In the genomic region with DNA sequence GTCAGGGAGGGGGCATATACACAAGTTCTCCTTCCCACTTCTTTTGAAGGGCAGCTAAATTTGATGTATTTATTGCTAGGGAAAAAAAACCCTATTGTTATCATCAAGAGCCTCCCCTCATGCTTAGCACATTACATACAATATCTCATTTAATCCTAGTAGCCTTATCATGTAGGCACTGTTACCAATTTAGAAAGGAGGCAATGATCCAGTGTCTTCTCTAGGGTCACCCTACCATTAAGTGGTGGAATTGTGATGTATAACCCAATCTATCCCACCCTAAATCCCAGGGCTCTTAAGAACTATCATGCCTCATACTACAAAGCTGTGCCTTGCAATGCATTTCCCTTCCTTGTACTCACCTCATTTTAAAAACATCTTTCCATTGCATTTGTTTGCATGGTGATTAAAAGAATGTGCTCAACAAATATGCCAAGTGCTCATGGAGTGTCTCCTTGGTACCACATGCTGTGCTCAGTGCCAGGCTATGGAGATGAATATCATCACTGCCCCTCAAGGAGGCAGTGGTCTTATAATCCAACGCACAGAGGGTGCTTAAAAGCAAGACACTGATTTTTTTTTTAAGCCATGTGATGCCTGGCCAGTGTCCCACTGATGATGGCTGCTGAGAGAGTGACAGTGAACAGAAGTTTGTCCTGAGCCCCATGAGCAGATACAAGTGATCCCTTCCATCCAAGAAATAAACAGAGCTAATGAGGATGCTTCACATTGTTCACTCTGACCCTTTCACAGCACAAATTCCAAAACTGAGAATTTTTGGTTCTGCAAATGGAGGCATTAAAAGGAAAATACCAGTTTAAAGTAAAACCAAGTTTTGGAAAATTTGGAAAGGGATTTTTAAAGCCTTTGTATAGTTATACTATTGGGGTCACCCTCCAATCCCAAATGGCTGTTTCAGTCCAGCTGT, we compare ENCODE assay signal across 22 cellular contexts.
A peak's percentile ranks its signal among the peaks of the same experiment; 100 is the strongest.
DNase-seq lines count a peak whose midpoint lies in the region; ATAC-seq and TF ChIP-seq lines count a peak whose summit lies in the region.
"Had no signal": no experiment of that assay in that cellular context is flagged by ENCODE, and none has a peak within 500 bp of the region (broad histone marks: within the 10 kb centered on the region; RNA-seq: fewer than 3 reads in every experiment).

No MANE protein-coding gene starts in this region.

- no peak for TF ChIP-seq CTCF in WTC11 (IDR thresholded peaks at IDR 0.05)
- TF ChIP-seq CTCF in esophagus muscularis mucosa (IDR thresholded peaks at IDR 0.05): no peak
- no peak for TF ChIP-seq CTCF in lower lobe of right lung (IDR thresholded peaks at IDR 0.05)

- H3K4me1 ChIP-seq in esophagus muscularis mucosa (peaks cover 67 to 100% (median 96%) of the 10 kb centered on the region in 4 donors), lower lobe of right lung (peaks cover 26% of the 10 kb centered on the region), stomach smooth muscle (ENCODE audit: control insufficient read depth, insufficient read depth, low read length) (peaks cover 47% of the 10 kb centered on the region)

- H3K36me3 ChIP-seq in esophagus muscularis mucosa (no peaks in the 10 kb centered on the region), lower lobe of right lung (no peaks in the 10 kb centered on the region), stomach smooth muscle (ENCODE audit: control insufficient read depth in 2 of 2, insufficient read depth in 2 of 2, low read length in 2 of 2) (peaks cover 0 to 2% of the 10 kb centered on the region in 2 donors)

- WGBS in esophagus muscularis mucosa: 55% methylated on average over 1 of the region's 1 CpG

- POLR2A ChIA-PET in WTC11 (lab: Charles Lee): no interaction called here

- no peak overlapping the region for H3K4me3 Mint-ChIP-seq in WTC11
- H3K4me3 Mint-ChIP-seq: activated T-cell treated with anti-CD3 and anti-CD28 coated beads, Interleukin-2, amount 50 U/mL, for 4 hours; nephron progenitor cell; stimulated activated naive CD8-positive, alpha-beta T cell treated with anti-CD3 and anti-CD28 coated beads, Interleukin-15, amount 100 ng/mL, for 72 hours had no signal

- H3K4me3 ChIP-seq in esophagus muscularis mucosa (peak overlapping the region in 1 of 4 donors; percentile 6), lower lobe of right lung (no peak overlapping the region), stomach smooth muscle (ENCODE audit: low read length in 2 of 2) (peak overlapping the region in 1 of 2 donors; percentile 30)

- H3K27me3 ChIP-seq in esophagus muscularis mucosa (no peaks in the 10 kb centered on the region), lower lobe of right lung (ENCODE audit: low read depth) (no peaks in the 10 kb centered on the region), stomach smooth muscle (ENCODE audit: control insufficient read depth in 1 of 2, insufficient read depth in 2 of 2, low read length in 2 of 2) (no peaks in the 10 kb centered on the region)

- peak overlapping the region; percentile 48; the same call in 1 of the 2 replicates for H3K27ac Mint-ChIP-seq in WTC11
- H3K27ac Mint-ChIP-seq: nephron progenitor cell; stimulated activated naive CD8-positive, alpha-beta T cell treated with anti-CD3 and anti-CD28 coated beads, Interleukin-15, amount 100 ng/mL, for 72 hours had no signal

- H3K36me3 Mint-ChIP-seq in WTC11: no peaks in the 10 kb centered on the region

- DNase-seq in WTC11 (ENCODE audit: low spot score) (no peak), esophagus muscularis mucosa (ENCODE audit: extremely low spot score) (no peak), lower lobe of right lung (no peak), DMS79 treated with DMSO at 0.1 percent for 48 hours (lab: John Stamatoyannopoulos, UW) (no peak), pons (ENCODE audit: low spot score) (no peak)
- no peak for DNase-seq in activated effector memory CD4-positive, alpha-beta T cell treated with anti-CD3 and anti-CD28 coated beads, Interleukin-2, amount 50 U/mL, for 16 hours
- DNase-seq: activated CD4-positive, alpha-beta T cell treated with anti-CD3 and anti-CD28 coated beads for 1 hour; activated naive CD4-positive, alpha-beta T cell treated with anti-CD3 and anti-CD28 coated beads, Interleukin-2, amount 50 U/mL, for 16 hours; activated T-cell treated with anti-CD3 and anti-CD28 coated beads, Interleukin-2, amount 50 U/mL, for 4 hours; hippocampal formation; NCI-H1417; NCI-H2171 treated with DMSO at 0.1 percent for 48 hours; NCI-H82; nephron progenitor cell; SHP77 treated with DMSO at 0.1 percent for 48 hours; small intestine; stimulated activated CD4-positive, alpha-beta T cell treated with anti-CD3 and anti-CD28 coated beads, Interleukin-4, amount 100 ng/mL, for 1 hour; stimulated activated naive CD8-positive, alpha-beta T cell treated with anti-CD3 and anti-CD28 coated beads, Interleukin-15, amount 100 ng/mL, for 72 hours had no signal

- no peaks in the 10 kb centered on the region for H3K27me3 Mint-ChIP-seq in WTC11 (ENCODE audit: low read depth)

- no peaks in the 10 kb centered on the region for H3K9me3 ChIP-seq in esophagus muscularis mucosa
- H3K9me3 ChIP-seq in lower lobe of right lung: no peaks in the 10 kb centered on the region
- no peaks in the 10 kb centered on the region for H3K9me3 ChIP-seq in stomach smooth muscle (ENCODE audit: control insufficient read depth in 2 of 2, low read length in 2 of 2)

- H3K27ac ChIP-seq in esophagus muscularis mucosa (replicated peaks in 1 of 4) (peak overlapping the region; percentile 85 to 97 (median 94)), lower lobe of right lung (no peak overlapping the region), stomach smooth muscle (ENCODE audit: low read length) (peak overlapping the region; percentile 82)
- H3K27ac ChIP-seq: C4-2B, parathyroid adenoma had no signal

- peaks cover 67% of the 10 kb centered on the region for H3K4me1 Mint-ChIP-seq in WTC11

- intact Hi-C loops in esophagus muscularis mucosa (cut with DNase I): no loop called here
- intact Hi-C loops in lower lobe of right lung (cut with DNase I): no loop called here

- TF ChIP-seq EP300 in esophagus muscularis mucosa (IDR thresholded peaks at IDR 0.05): no peak

- no peaks in the 10 kb centered on the region for H3K9me3 Mint-ChIP-seq in WTC11
- H3K9me3 Mint-ChIP-seq: activated T-cell treated with anti-CD3 and anti-CD28 coated beads, Interleukin-2, amount 50 U/mL, for 4 hours; nephron progenitor cell; stimulated activated naive CD8-positive, alpha-beta T cell treated with anti-CD3 and anti-CD28 coated beads, Interleukin-15, amount 100 ng/mL, for 72 hours had no signal

- no peak overlapping the region for H3K9ac ChIP-seq in stomach smooth muscle (ENCODE audit: low read length in 2 of 2)
- H3K9ac ChIP-seq: parathyroid adenoma had no signal

- TF ChIP-seq POLR2A in esophagus muscularis mucosa (IDR thresholded peaks at IDR 0.05; ENCODE audit: low read depth): no peak

- CTCF ChIA-PET in WTC11 (lab: Charles Lee): interaction anchor here (1.3 to 2.5 kb wide), 2 partner anchors 17 to 33 kb away, joined by 3 to 7 read pairs; no protein-coding TSS in a partner anchor

- no peak for ATAC-seq in WTC11
- ATAC-seq in lower lobe of right lung: peak; percentile 70 to 80
- no peak for ATAC-seq in GM18498 (IDR thresholded peaks at IDR 0.05; ENCODE audit: unreplicated experiment)
- ATAC-seq: activated T-cell treated with anti-CD3 and anti-CD28 coated beads, Interleukin-2, amount 50 U/mL, for 4 hours; stimulated activated naive CD8-positive, alpha-beta T cell treated with anti-CD3 and anti-CD28 coated beads, Interleukin-15, amount 100 ng/mL, for 72 hours had no signal

TF ChIP-seq in WTC11, 78 proteins besides CTCF, POLR2A, EP300 and RAD21:
- TF ChIP-seq ZNF138 (CRISPR knock-in tag; conservative IDR thresholded peaks at IDR 0.05) (no peak), GTF2I (CRISPR knock-in tag; conservative IDR thresholded peaks at IDR 0.05) (no peak), OVOL2 (CRISPR knock-in tag; IDR thresholded peaks at IDR 0.05; ENCODE audit: borderline replicate concordance) (no peak)

Comparison
In these comparisons a context has a peak if more than half of its experiments do, and no peak if none do; other contexts are left out.
1. ATAC-seq: peak in lower lobe of right lung (2 of 2); none in WTC11 (single experiment) and GM18498 (single experiment).